ENCODE assay signal across 1 cellular context in the genomic region with DNA sequence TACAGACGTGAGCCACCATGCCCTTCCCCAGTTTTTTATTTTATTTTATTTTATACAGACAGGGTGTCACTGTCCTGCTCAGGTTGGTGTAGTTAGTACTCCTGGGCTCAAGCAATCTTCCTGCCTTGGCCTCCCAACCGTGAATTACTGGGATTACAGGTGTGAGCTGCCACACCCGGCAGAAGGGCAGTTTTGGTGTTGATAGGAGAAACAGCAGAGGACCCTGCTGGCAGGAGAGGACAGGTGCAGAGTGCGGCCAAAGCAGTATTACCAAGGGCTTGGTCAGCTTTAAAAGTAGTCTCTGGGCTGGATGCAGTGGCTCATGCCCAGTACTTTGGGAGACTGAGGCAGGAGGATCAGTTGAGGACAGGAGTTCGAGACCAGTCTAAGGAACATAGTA.
TF ChIP-seq lines count a peak whose summit lies in the region.

No MANE protein-coding gene starts in this region.

TF ChIP-seq in HCT116, 20 proteins besides CTCF, POLR2A, EP300 and RAD21 (continued from another document):
- TF ChIP-seq, protein P1, sequence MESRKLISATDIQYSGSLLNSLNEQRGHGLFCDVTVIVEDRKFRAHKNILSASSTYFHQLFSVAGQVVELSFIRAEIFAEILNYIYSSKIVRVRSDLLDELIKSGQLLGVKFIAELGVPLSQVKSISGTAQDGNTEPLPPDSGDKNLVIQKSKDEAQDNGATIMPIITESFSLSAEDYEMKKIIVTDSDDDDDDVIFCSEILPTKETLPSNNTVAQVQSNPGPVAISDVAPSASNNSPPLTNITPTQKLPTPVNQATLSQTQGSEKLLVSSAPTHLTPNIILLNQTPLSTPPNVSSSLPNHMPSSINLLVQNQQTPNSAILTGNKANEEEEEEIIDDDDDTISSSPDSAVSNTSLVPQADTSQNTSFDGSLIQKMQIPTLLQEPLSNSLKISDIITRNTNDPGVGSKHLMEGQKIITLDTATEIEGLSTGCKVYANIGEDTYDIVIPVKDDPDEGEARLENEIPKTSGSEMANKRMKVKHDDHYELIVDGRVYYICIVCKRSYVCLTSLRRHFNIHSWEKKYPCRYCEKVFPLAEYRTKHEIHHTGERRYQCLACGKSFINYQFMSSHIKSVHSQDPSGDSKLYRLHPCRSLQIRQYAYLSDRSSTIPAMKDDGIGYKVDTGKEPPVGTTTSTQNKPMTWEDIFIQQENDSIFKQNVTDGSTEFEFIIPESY (IDR thresholded peaks at IDR 0.05; ENCODE audit: extremely low read depth, insufficient replicate concordance, low read length), result no peak
- TF ChIP-seq, protein P2, sequence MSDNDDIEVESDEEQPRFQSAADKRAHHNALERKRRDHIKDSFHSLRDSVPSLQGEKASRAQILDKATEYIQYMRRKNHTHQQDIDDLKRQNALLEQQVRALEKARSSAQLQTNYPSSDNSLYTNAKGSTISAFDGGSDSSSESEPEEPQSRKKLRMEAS (IDR thresholded peaks at IDR 0.05), result no peak
- no peak for TF ChIP-seq POLR2AphosphoS5 (IDR thresholded peaks at IDR 0.05; ENCODE audit: low read depth, low read length)
- no peak for TF ChIP-seq JUND (IDR thresholded peaks at IDR 0.05)
- TF ChIP-seq ELF1 (IDR thresholded peaks at IDR 0.05; ENCODE audit: borderline replicate concordance, low read depth), result no peak
- TF ChIP-seq SP1 (IDR thresholded peaks at IDR 0.05; ENCODE audit: low read depth), result no peak
- TF ChIP-seq EZH2phosphoT487 (IDR thresholded peaks at IDR 0.05; ENCODE audit: borderline replicate concordance), result no peak
